ENCODE assay signal across 1 cellular context in the genomic region with DNA sequence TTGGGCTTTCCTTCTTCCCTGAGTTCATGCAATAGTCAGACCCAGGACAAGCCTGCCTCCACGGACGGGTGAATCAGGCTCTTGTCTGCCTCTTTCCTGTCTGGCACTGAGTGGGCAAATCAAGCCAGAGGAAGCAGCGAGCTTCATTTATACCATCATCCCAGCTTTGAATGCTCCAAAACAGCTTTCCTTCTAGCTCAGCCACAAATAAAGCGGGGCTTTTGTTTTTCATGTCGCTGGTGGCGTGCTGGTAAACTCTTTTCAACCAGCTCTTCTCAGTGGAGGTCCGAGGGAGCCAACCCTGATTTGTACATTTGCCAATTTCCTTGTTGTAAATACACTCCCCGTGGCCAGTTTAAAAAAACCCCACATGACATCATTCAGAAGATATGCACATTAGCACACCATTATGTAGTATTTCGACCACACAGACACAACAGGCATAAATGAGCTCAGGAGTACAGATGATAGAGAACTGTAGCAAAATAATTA.
TF ChIP-seq lines count a peak whose summit lies in the region.

No MANE protein-coding gene starts in this region.

TF ChIP-seq in GM23338, 12 proteins besides CTCF, POLR2A, EP300 and RAD21 (continued from another document):
- TF ChIP-seq, protein P1, sequence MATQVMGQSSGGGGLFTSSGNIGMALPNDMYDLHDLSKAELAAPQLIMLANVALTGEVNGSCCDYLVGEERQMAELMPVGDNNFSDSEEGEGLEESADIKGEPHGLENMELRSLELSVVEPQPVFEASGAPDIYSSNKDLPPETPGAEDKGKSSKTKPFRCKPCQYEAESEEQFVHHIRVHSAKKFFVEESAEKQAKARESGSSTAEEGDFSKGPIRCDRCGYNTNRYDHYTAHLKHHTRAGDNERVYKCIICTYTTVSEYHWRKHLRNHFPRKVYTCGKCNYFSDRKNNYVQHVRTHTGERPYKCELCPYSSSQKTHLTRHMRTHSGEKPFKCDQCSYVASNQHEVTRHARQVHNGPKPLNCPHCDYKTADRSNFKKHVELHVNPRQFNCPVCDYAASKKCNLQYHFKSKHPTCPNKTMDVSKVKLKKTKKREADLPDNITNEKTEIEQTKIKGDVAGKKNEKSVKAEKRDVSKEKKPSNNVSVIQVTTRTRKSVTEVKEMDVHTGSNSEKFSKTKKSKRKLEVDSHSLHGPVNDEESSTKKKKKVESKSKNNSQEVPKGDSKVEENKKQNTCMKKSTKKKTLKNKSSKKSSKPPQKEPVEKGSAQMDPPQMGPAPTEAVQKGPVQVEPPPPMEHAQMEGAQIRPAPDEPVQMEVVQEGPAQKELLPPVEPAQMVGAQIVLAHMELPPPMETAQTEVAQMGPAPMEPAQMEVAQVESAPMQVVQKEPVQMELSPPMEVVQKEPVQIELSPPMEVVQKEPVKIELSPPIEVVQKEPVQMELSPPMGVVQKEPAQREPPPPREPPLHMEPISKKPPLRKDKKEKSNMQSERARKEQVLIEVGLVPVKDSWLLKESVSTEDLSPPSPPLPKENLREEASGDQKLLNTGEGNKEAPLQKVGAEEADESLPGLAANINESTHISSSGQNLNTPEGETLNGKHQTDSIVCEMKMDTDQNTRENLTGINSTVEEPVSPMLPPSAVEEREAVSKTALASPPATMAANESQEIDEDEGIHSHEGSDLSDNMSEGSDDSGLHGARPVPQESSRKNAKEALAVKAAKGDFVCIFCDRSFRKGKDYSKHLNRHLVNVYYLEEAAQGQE (IDR thresholded peaks at IDR 0.05; ENCODE audit: unreplicated experiment) = no peak
- TF ChIP-seq ZNF331 (CRISPR knock-in tag; IDR thresholded peaks at IDR 0.05; ENCODE audit: low read depth) (no peak), ETS1 (IDR thresholded peaks at IDR 0.05) (no peak), CREB1 (CRISPR knock-in tag; IDR thresholded peaks at IDR 0.05; ENCODE audit: low read depth) (no peak), POLR2AphosphoS5 (IDR thresholded peaks at IDR 0.05; ENCODE audit: low read depth) (no peak), ZNF114 (CRISPR knock-in tag; IDR thresholded peaks at IDR 0.05) (no peak)
TF ChIP-seq in GM23338: peak in this region for 0.
